In the genomic region with DNA sequence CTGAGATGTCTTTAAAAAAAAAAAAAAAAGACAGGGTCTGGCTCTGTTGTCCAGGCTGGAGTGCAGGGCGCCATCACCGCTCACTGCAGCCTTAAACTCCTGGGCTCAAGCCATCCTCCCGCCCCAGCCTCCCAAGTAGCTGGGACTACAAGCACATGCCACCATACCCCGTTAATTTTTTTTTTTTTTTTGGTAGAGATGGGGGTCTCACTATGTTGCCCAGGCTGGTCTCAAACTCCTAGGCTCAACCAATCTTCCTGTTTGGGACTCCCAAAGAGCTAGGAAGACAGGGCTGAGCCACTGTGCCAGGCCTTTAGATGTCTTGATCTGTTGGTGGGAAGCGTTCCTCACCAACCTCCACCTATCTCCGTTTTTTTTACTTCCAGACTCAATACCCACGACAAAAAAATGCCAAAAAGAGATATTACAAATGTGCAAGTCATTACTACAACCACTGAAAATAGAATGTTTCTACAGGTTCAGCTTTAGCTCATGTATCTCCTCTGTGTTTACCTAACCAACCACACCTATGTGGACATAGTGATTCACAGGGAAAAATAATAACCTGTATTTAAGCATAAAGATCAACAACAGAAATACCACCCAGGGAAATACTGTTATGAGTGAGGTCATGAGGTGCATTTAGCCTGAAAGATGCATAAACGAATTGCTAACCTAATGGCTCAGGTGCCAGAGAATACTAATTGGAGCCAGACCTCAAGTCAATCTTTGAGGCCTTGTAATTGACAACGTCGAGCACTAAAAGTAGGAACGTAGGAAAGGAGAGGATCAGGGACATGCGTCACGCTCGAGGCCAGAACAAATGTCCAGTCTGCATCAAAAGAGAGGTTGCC, we compare ENCODE assay signal across 1 cellular context.
TF ChIP-seq lines count a peak whose summit lies in the region.

No MANE protein-coding gene starts in this region.

TF ChIP-seq in HepG2, 621 proteins besides CTCF, POLR2A, EP300 and RAD21 (continued from another document):
- 0 out of 2 replicates have a peak, but pooled peaks have one; percentile 59 for TF ChIP-seq ZNF609 (CRISPR knock-in tag; IDR thresholded peaks at IDR 0.05; ENCODE audit: borderline replicate concordance)
- no peak for TF ChIP-seq TP53 (CRISPR knock-in tag; conservative IDR thresholded peaks at IDR 0.05)
- TF ChIP-seq PHF5A (CRISPR knock-in tag; IDR thresholded peaks at IDR 0.05; ENCODE audit: low read depth, unreplicated experiment): no peak
- TF ChIP-seq, protein P1, sequence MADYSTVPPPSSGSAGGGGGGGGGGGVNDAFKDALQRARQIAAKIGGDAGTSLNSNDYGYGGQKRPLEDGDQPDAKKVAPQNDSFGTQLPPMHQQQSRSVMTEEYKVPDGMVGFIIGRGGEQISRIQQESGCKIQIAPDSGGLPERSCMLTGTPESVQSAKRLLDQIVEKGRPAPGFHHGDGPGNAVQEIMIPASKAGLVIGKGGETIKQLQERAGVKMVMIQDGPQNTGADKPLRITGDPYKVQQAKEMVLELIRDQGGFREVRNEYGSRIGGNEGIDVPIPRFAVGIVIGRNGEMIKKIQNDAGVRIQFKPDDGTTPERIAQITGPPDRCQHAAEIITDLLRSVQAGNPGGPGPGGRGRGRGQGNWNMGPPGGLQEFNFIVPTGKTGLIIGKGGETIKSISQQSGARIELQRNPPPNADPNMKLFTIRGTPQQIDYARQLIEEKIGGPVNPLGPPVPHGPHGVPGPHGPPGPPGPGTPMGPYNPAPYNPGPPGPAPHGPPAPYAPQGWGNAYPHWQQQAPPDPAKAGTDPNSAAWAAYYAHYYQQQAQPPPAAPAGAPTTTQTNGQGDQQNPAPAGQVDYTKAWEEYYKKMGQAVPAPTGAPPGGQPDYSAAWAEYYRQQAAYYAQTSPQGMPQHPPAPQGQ (CRISPR knock-in tag; IDR thresholded peaks at IDR 0.05; ENCODE audit: borderline replicate concordance): no peak
- peak; percentile 74 for TF ChIP-seq LCORL (IDR thresholded peaks at IDR 0.05)
- TF ChIP-seq LCORL (CRISPR knock-in tag; IDR thresholded peaks at IDR 0.05): peak; percentile 74
- no peak for TF ChIP-seq ZFY (CRISPR knock-in tag; IDR thresholded peaks at IDR 0.05)
- TF ChIP-seq KAT8 (CRISPR knock-in tag; IDR thresholded peaks at IDR 0.05): peak; percentile 65
- TF ChIP-seq, protein P2, sequence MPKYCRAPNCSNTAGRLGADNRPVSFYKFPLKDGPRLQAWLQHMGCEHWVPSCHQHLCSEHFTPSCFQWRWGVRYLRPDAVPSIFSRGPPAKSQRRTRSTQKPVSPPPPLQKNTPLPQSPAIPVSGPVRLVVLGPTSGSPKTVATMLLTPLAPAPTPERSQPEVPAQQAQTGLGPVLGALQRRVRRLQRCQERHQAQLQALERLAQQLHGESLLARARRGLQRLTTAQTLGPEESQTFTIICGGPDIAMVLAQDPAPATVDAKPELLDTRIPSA (CRISPR knock-in tag; IDR thresholded peaks at IDR 0.05; ENCODE audit: borderline replicate concordance): no peak
- TF ChIP-seq FIP1L1 (IDR thresholded peaks at IDR 0.05; ENCODE audit: borderline replicate concordance, insufficient read depth, low read depth, low read length): no peak
- no peak for TF ChIP-seq IRX3 (CRISPR knock-in tag; IDR thresholded peaks at IDR 0.05; ENCODE audit: borderline replicate concordance, low read depth)
- TF ChIP-seq ZKSCAN8 (CRISPR knock-in tag; IDR thresholded peaks at IDR 0.05; ENCODE audit: borderline replicate concordance): peak; percentile 89
- TF ChIP-seq ZC3H4 (CRISPR knock-in tag; IDR thresholded peaks at IDR 0.05; ENCODE audit: borderline replicate concordance): no peak
- no peak for TF ChIP-seq SIN3A (IDR thresholded peaks at IDR 0.05; ENCODE audit: borderline replicate concordance, low read depth, low read length)
- no peak for TF ChIP-seq ZNF557 (CRISPR knock-in tag; IDR thresholded peaks at IDR 0.05)
- no peak for TF ChIP-seq ZSCAN22 (CRISPR knock-in tag; IDR thresholded peaks at IDR 0.05)
